ENCODE assay signal across 1 cellular context in the genomic region with DNA sequence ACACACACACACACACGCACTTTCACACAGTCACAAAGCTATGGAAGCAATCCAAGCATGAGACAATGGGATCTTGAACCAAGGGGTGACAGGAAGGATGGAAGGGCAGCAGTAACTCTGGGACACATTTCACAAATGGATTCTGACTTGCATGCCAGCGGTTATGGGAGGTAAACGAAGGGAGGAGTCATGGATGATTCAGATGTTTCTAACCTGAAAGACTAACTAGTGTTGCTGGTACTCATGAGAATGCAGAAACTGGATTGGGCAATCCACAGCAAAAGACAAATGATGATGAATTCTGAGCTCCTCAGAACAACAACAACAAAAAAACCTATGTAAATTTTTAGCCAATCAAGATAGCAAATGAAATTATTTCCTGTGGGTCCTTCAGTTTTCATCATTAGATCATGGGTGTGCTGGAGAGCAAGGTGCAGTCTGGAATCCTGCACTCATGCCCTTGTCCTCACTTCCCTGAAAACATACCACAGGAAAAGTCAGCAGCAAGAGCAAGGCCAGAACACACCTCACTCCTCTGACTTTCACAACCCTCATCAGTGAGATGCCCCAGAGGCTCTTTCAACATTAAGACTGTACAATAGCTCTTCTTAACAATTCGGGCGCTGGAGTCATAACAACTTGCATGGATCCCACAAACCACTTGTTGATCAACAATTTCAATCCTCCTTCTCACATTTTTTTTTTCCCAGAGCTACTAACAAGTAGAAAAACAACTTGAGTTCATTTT.
TF ChIP-seq lines count a peak whose summit lies in the region.

No MANE protein-coding gene starts in this region.

TF ChIP-seq in HepG2, 621 proteins besides CTCF, POLR2A, EP300 and RAD21:
- TF ChIP-seq CEBPB (IDR thresholded peaks at IDR 0.05; ENCODE audit: borderline replicate concordance, low read depth, low read length) (0 out of 2 replicates have a peak, but pooled peaks have one; percentile 28), ZFP62 (CRISPR knock-in tag; IDR thresholded peaks at IDR 0.05) (no peak)
TF ChIP-seq in HepG2: peak in this region for 1.
